ENCODE assay signal across 25 cellular contexts in the genomic region with DNA sequence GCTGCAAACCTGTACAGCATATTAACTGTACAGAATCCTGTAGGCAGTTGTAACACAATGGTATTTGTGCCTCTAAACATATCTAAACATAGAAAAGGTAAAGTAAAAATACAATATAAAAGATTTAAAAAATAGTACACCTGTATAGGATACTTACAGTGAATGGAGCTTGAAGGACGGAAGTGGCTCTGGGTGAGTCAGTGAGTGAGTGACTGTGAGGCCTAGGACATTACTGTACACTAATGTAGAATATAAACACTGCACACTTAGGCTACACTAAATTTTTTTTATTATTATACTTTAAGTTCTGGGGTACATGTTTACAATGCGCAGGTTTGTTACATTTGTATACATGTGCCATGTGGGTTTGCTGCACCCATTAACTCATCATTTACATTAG.
"Had no signal": no experiment of that assay in that cellular context is flagged by ENCODE, and none has a peak within 500 bp of the region (broad histone marks: within the 10 kb centered on the region; RNA-seq: fewer than 3 reads in every experiment).

No MANE protein-coding gene starts in this region.

- H3K36me3 Mint-ChIP-seq: activated naive CD4-positive, alpha-beta T cell treated with anti-CD3 and anti-CD28 coated beads, Interleukin-2, amount 10 ng/mL, durations not matched to agents 7 days and 5 days; activated naive CD8-positive, alpha-beta T cell treated with anti-CD3 and anti-CD28 coated beads for 36 hours; T-cell had no signal

- DNase-seq: activated CD4-positive, alpha-beta memory T cell treated with anti-CD3 and anti-CD28 coated beads, Interleukin-2, amount 10 ng/mL, durations not matched to agents 7 days and 5 days; activated CD4-positive, alpha-beta T cell treated with anti-CD3 and anti-CD28 coated beads, Interleukin-2, amount 10 ng/mL, durations not matched to agents 7 days and 5 days; activated CD4-positive, CD25-positive, alpha-beta regulatory T cell; activated gamma-delta T cell treated with Interleukin-2 at 50 U/mL for 16 hours; activated naive CD4-positive, alpha-beta T cell treated with anti-CD3 and anti-CD28 coated beads, Interleukin-2, amount 10 ng/mL, durations not matched to agents 7 days and 5 days; activated naive CD8-positive, alpha-beta T cell treated with anti-CD3 and anti-CD28 coated beads for 36 hours; activated T-cell treated with anti-CD3 and anti-CD28 coated beads for 4 hours; activated T-cell treated with anti-CD3 and anti-CD28 coated beads, Interleukin-2, amount 50 U/mL, for 72 hours; brain microvascular endothelial cell; central memory CD4-positive, alpha-beta T cell; MM.1S; NCI-H1105 treated with DMSO at 0.1 percent for 48 hours; NCI-H1436 treated with DMSO at 0.1 percent for 48 hours; NCI-H187; NCI-H2081; NCI-H446; NCI-H524; PC-9; RPMI8226; T-cell; T-helper 2 cell; T1000 had no signal

- H3K27me3 Mint-ChIP-seq: activated naive CD8-positive, alpha-beta T cell treated with anti-CD3 and anti-CD28 coated beads for 36 hours had no signal

- H3K4me3 Mint-ChIP-seq: activated CD4-positive, alpha-beta memory T cell treated with anti-CD3 and anti-CD28 coated beads, Interleukin-2, amount 10 ng/mL, durations not matched to agents 7 days and 5 days; activated CD4-positive, alpha-beta T cell treated with anti-CD3 and anti-CD28 coated beads, Interleukin-2, amount 10 ng/mL, durations not matched to agents 7 days and 5 days; activated naive CD4-positive, alpha-beta T cell treated with anti-CD3 and anti-CD28 coated beads, Interleukin-2, amount 10 ng/mL, durations not matched to agents 7 days and 5 days; activated naive CD8-positive, alpha-beta T cell treated with anti-CD3 and anti-CD28 coated beads for 36 hours; activated T-cell treated with anti-CD3 and anti-CD28 coated beads, Interleukin-2, amount 50 U/mL, for 72 hours; T-cell had no signal

- H3K27ac Mint-ChIP-seq: activated CD4-positive, alpha-beta memory T cell treated with anti-CD3 and anti-CD28 coated beads, Interleukin-2, amount 10 ng/mL, durations not matched to agents 7 days and 5 days; activated CD4-positive, alpha-beta T cell treated with anti-CD3 and anti-CD28 coated beads, Interleukin-2, amount 10 ng/mL, durations not matched to agents 7 days and 5 days; activated naive CD4-positive, alpha-beta T cell treated with anti-CD3 and anti-CD28 coated beads, Interleukin-2, amount 10 ng/mL, durations not matched to agents 7 days and 5 days; activated naive CD8-positive, alpha-beta T cell treated with anti-CD3 and anti-CD28 coated beads for 36 hours; activated T-cell treated with anti-CD3 and anti-CD28 coated beads, Interleukin-2, amount 50 U/mL, for 72 hours; activated T-helper 2 cell treated with anti-CD3 and anti-CD28 coated beads, Interferon-gamma antibody, Interleukin-2, Interleukin-4, amounts not matched to agents 10 μg/mL and 5 μg/mL and 100 μg/mL, durations not matched to agents 14 hours and 24 hours and 36 hours; T-cell had no signal

- ATAC-seq: activated T-cell treated with anti-CD3 and anti-CD28 coated beads, Interleukin-2, amount 50 U/mL, for 72 hours; Right ventricle myocardium inferior; T-cell had no signal

- H3K4me1 Mint-ChIP-seq: activated CD4-positive, alpha-beta memory T cell treated with anti-CD3 and anti-CD28 coated beads, Interleukin-2, amount 10 ng/mL, durations not matched to agents 7 days and 5 days; activated CD4-positive, alpha-beta T cell treated with anti-CD3 and anti-CD28 coated beads, Interleukin-2, amount 10 ng/mL, durations not matched to agents 7 days and 5 days; activated naive CD4-positive, alpha-beta T cell treated with anti-CD3 and anti-CD28 coated beads, Interleukin-2, amount 10 ng/mL, durations not matched to agents 7 days and 5 days had no signal

- H3K9me3 Mint-ChIP-seq: activated CD4-positive, alpha-beta memory T cell treated with anti-CD3 and anti-CD28 coated beads, Interleukin-2, amount 10 ng/mL, durations not matched to agents 7 days and 5 days; activated CD4-positive, alpha-beta T cell treated with anti-CD3 and anti-CD28 coated beads, Interleukin-2, amount 10 ng/mL, durations not matched to agents 7 days and 5 days; activated naive CD4-positive, alpha-beta T cell treated with anti-CD3 and anti-CD28 coated beads, Interleukin-2, amount 10 ng/mL, durations not matched to agents 7 days and 5 days; activated naive CD8-positive, alpha-beta T cell treated with anti-CD3 and anti-CD28 coated beads for 36 hours; activated T-cell treated with anti-CD3 and anti-CD28 coated beads, Interleukin-2, amount 50 U/mL, for 72 hours; activated T-helper 2 cell treated with anti-CD3 and anti-CD28 coated beads, Interferon-gamma antibody, Interleukin-2, Interleukin-4, amounts not matched to agents 10 μg/mL and 5 μg/mL and 100 μg/mL, durations not matched to agents 14 hours and 24 hours and 36 hours; T-cell had no signal

- FAIRE-seq: TTC549 had no signal
